Comparison of ENCODE assay signal across 22 cellular contexts in the genomic region with DNA sequence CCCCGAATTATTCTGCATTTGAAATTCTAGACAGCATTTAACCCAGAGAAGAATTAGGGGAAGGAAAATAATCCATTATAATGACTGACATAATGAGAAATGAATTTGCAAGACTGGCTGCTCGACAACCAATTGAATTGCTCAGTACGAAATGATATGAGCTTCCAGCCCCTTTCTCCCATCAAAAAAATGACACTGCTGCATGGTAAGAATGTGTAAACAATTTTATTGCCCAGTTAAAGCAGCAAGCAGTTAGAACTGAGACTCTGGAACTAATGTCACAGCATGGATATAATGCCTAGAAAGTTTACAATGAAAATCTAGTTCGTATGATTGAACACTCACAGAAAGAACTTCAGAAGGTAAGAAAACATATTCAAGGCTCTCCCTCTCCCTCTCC.
"Had no signal": no experiment of that assay in that cellular context is flagged by ENCODE, and none has a peak within 500 bp of the region (broad histone marks: within the 10 kb centered on the region; RNA-seq: fewer than 3 reads in every experiment).

No MANE protein-coding gene starts in this region.

- DNase-seq: activated CD4-positive, alpha-beta T cell treated with anti-CD3 and anti-CD28 coated beads for 4 hours; activated CD8-positive, alpha-beta memory T cell treated with anti-CD3 and anti-CD28 coated beads, Interleukin-2, amount 50 U/mL, for 4 hours; activated CD8-positive, alpha-beta T cell treated with anti-CD3 and anti-CD28 coated beads for 36 hours; activated gamma-delta T cell treated with Interleukin-2 at 50 U/mL for 16 hours; activated naive CD4-positive, alpha-beta T cell treated with anti-CD3 and anti-CD28 coated beads, Interleukin-2, amount 10 ng/mL, durations not matched to agents 7 days and 5 days; activated naive CD8-positive, alpha-beta T cell treated with anti-CD3 and anti-CD28 coated beads for 36 hours; activated T-cell treated with anti-CD3 and anti-CD28 coated beads, Interleukin-2, amount 50 U/mL, for 72 hours; brain microvascular endothelial cell; Kasumi-1; NCI-H1048; NCI-H146; NCI-H187 treated with DMSO at 0.1 percent for 48 hours; NCI-H345; NCI-H510A; NCI-H526 treated with DMSO at 0.1 percent for 48 hours; NK-92 treated with Interleukin-12 subunit alpha and Interleukin-12 subunit beta, amount 100 ng/mL, for 24 hours; PC-9; SIG-M5; T-helper 2 cell; T1000 had no signal

- ATAC-seq: activated CD4-positive, CD25-positive, alpha-beta regulatory T cell treated with anti-CD3 and anti-CD28 coated beads, Interleukin-2, amount 50 U/mL, for 24 hours; activated CD8-positive, alpha-beta T cell treated with anti-CD3 and anti-CD28 coated beads for 36 hours; activated T-cell treated with anti-CD3 and anti-CD28 coated beads, Interleukin-2, amount 50 U/mL, for 72 hours had no signal

- H3K27ac ChIP-seq: brain microvascular endothelial cell, cardiac muscle cell, PC-9 had no signal

- H3K4me3 ChIP-seq: cardiac muscle cell, PC-9 had no signal

- H3K36me3 ChIP-seq: brain microvascular endothelial cell, cardiac muscle cell had no signal

- H3K27me3 ChIP-seq: brain microvascular endothelial cell, cardiac muscle cell had no signal
